ENCODE assay signal across 14 cellular contexts in the genomic region with DNA sequence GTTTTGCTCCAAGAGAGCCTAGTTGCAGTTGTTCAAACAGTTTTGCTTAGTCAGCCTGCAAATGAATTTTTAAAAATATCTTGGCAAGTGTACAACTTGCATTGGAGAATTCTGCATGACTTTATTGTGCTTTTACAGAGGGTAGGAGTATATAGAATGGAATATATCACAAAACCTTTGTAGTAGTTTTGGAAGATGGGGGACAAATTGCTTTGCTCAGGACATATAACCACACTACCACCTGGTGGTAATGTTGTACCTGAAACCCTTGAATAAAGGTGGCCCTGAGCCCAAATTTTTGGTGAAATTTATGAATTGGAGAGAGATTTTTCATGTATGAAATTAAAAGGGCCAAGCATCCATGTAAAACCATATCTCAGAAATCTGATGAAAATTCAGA.
A peak's percentile ranks its signal among the peaks of the same experiment; 100 is the strongest.
DNase-seq lines count a peak whose midpoint lies in the region; ATAC-seq, FAIRE-seq and TF ChIP-seq lines count a peak whose summit lies in the region.
"Had no signal": no experiment of that assay in that cellular context is flagged by ENCODE, and none has a peak within 500 bp of the region (broad histone marks: within the 10 kb centered on the region; RNA-seq: fewer than 3 reads in every experiment).

No MANE protein-coding gene starts in this region.

- TF ChIP-seq EP300 in H1 (IDR thresholded peaks at IDR 0.05; ENCODE audit: borderline replicate concordance in 1 of 2, low read depth in 2 of 2, low read length in 2 of 2) = no peak

- H3K56ac ChIP-seq in H1 (replicated peaks; ENCODE audit: insufficient read length, low read depth, low read length) = no peak overlapping the region

- intact Hi-C loops in left lung (cut with DNase I) = no loop called here

- H4K8ac ChIP-seq in H1 (ENCODE audit: extremely low read depth, insufficient read depth, low read length) = no peak overlapping the region

- no peak overlapping the region for H3K9ac ChIP-seq in H1 (replicated peaks in 1 of 4; ENCODE audit: extremely low read depth in 1 of 4, low read depth in 3 of 4, low read length in 3 of 4)

- no peak overlapping the region for H2BK20ac ChIP-seq in H1 (ENCODE audit: low read length)

- H4K5ac ChIP-seq in H1 (ENCODE audit: insufficient read length, low read depth, low read length) = no peak overlapping the region

- H3K27me3 ChIP-seq in GM06990 (replicated peaks; ENCODE audit: control insufficient read depth, insufficient read depth, low read length) (no peaks in the 10 kb centered on the region), H1 (replicated peaks in 1 of 4; ENCODE audit: control insufficient read depth in 3 of 4, extremely low read depth in 1 of 4, insufficient read depth in 3 of 4, low read length in 3 of 4) (no peaks in the 10 kb centered on the region; a peak in 1 of 7 replicates), left lung (no peaks in the 10 kb centered on the region)
- H3K27me3 ChIP-seq: ovary, SJSA1 had no signal

- no peaks in the 10 kb centered on the region for H3K79me2 ChIP-seq in H1 (ENCODE audit: control insufficient read depth in 1 of 2, insufficient read depth in 2 of 2, low read length in 2 of 2)

- H3K23me2 ChIP-seq in H1 (ENCODE audit: low read depth, low read length) = peaks cover 2% of the 10 kb centered on the region; the same call in 1 of the 2 replicates

- no peak overlapping the region for H3K4me3 ChIP-seq in GM06990 (replicated peaks; ENCODE audit: low read depth, low read length)
- H3K4me3 ChIP-seq in H1 (ENCODE audit: extremely low read depth in 1 of 4, insufficient read depth in 2 of 4, low read depth in 3 of 4, low read length in 4 of 4) = no peak overlapping the region
- H3K4me3 ChIP-seq in left lung = no peak overlapping the region
- H3K4me3 ChIP-seq: ovary, SJSA1 had no signal

- H3K14ac ChIP-seq in H1 (ENCODE audit: insufficient read length) = no peak overlapping the region

- no peak overlapping the region for H4K91ac ChIP-seq in H1 (replicated peaks; ENCODE audit: insufficient read length, low read length)

- no peak overlapping the region for H3K18ac ChIP-seq in H1 (ENCODE audit: extremely low read depth, low read length)

- FAIRE-seq in H1 (lab: Jason Lieb, UNC) = no peak
- FAIRE-seq: frontal cortex had no signal

- H2BK15ac ChIP-seq in H1 (ENCODE audit: low read length) = no peak overlapping the region

- no peak overlapping the region for H2BK5ac ChIP-seq in H1 (ENCODE audit: low read depth, low read length)

- H3K9me3 Mint-ChIP-seq in nephron = peaks cover 3% of the 10 kb centered on the region

- H2BK12ac ChIP-seq in H1 (ENCODE audit: low read depth, low read length) = no peak overlapping the region

- no peak for TF ChIP-seq POLR2A in H1 (IDR thresholded peaks at IDR 0.05; ENCODE audit: control extremely low read depth in 1 of 2, low read depth in 2 of 2, low read length in 2 of 2)

- H2AK5ac ChIP-seq in H1 (ENCODE audit: low read depth, low read length) = no peak overlapping the region

- H3K27ac Mint-ChIP-seq in nephron = peak overlapping the region; percentile 37 to 88 (median 47)
- H3K27ac Mint-ChIP-seq: stimulated activated naive B cell treated with anti-CD40 and anti-IgM and Interleukin-4, amounts not matched to agents 10 μg/mL and 1 μg/mL and 100 μg/mL, for 72 hours had no signal

- H3K36me3 Mint-ChIP-seq in nephron (ENCODE audit: low read depth) = no peaks in the 10 kb centered on the region
- H3K36me3 Mint-ChIP-seq: stimulated activated naive B cell treated with anti-CD40 and anti-IgM and Interleukin-4, amounts not matched to agents 10 μg/mL and 1 μg/mL and 100 μg/mL, for 72 hours had no signal

- no peaks in the 10 kb centered on the region for H3K79me1 ChIP-seq in H1 (ENCODE audit: low read depth, low read length)

- H3K27ac ChIP-seq in H1 (ENCODE audit: low read depth, low read length) = no peak overlapping the region
- no peak overlapping the region for H3K27ac ChIP-seq in left lung
- H3K27ac ChIP-seq: ovary, SJSA1 had no signal

- H3K27me3 Mint-ChIP-seq in nephron (ENCODE audit: low read depth) = no peaks in the 10 kb centered on the region
- H3K27me3 Mint-ChIP-seq: stimulated activated naive B cell treated with anti-CD40 and anti-IgM and Interleukin-4, amounts not matched to agents 10 μg/mL and 1 μg/mL and 100 μg/mL, for 72 hours had no signal

- TF ChIP-seq CTCF in GM06990 (IDR thresholded peaks at IDR 0.05; ENCODE audit: insufficient read depth, low read length, poor library complexity, severe bottlenecking) = peak; percentile 30
- peak in 2 of 3 experiments; percentile 35 to 38; a peak in 2 of 4 replicates for TF ChIP-seq CTCF in H1 (IDR thresholded peaks at IDR 0.05; ENCODE audit: control extremely low read depth in 1 of 3, insufficient read depth in 1 of 3, low read depth in 1 of 3, low read length in 3 of 3)
- TF ChIP-seq CTCF in nephron (IDR thresholded peaks at IDR 0.05; ENCODE audit: unreplicated experiment in 3 of 3) = peak; percentile 31 to 45 (median 32)
- no peak for TF ChIP-seq CTCF in left lung (IDR thresholded peaks at IDR 0.05)

- DNase-seq in GM06990 (ENCODE audit: extremely low read depth, insufficient read length) = no peak
- peak; percentile 62 for DNase-seq in NCI-H1105 treated with DMSO at 0.1 percent for 48 hours (lab: John Stamatoyannopoulos, UW)
- no peak for DNase-seq in H1 (ENCODE audit: low read depth in 1 of 2, low spot score in 2 of 2)
- DNase-seq in globus pallidus (ENCODE audit: low spot score) = no peak
- no peak for DNase-seq in left lung
- DNase-seq in stimulated activated CD8-positive, alpha-beta memory T cell treated with anti-CD3 and anti-CD28 coated beads, Interleukin-4, amount 100 ng/mL, for 48 hours = no peak
- DNase-seq: activated CD4-positive, alpha-beta T cell treated with anti-CD3 and anti-CD28 coated beads for 48 hours; MM.1S; NCI-H510A; ovary; stimulated activated naive B cell treated with anti-CD40 and anti-IgM and Interleukin-4, amounts not matched to agents 10 μg/mL and 1 μg/mL and 100 μg/mL, for 72 hours had no signal

- H4K20me1 ChIP-seq in H1 (replicated peaks in 1 of 2; ENCODE audit: control insufficient read depth in 1 of 2, insufficient read depth in 2 of 2, low read length in 2 of 2) = no peaks in the 10 kb centered on the region

- H3K36me3 ChIP-seq in GM06990 (ENCODE audit: control insufficient read depth, insufficient read depth, low read length) (no peaks in the 10 kb centered on the region), H1 (ENCODE audit: control insufficient read depth in 2 of 4, insufficient read depth in 4 of 4, low read length in 3 of 4) (no peaks in the 10 kb centered on the region), left lung (no peaks in the 10 kb centered on the region)
- H3K36me3 ChIP-seq: ovary, SJSA1 had no signal

- no peak for ATAC-seq in left lung
- ATAC-seq: stimulated activated naive B cell treated with anti-CD40 and anti-IgM and Interleukin-4, amounts not matched to agents 10 μg/mL and 1 μg/mL and 100 μg/mL, for 72 hours had no signal

- POLR2A ChIA-PET in H1 (lab: Charles Lee; ENCODE audit: partially characterized antibody) = no interaction called here

- no peak overlapping the region for H3K23ac ChIP-seq in H1 (ENCODE audit: insufficient read length)

- TF ChIP-seq RAD21 in H1 (IDR thresholded peaks at IDR 0.05 in 1 of 2, conservative IDR thresholded peaks at IDR 0.05 in 1 of 2; ENCODE audit: low read depth in 2 of 2, low read length in 2 of 2) = peak; percentile 74 to 80

- no peaks in the 10 kb centered on the region; a peak in 1 of 7 replicates for H3K4me1 ChIP-seq in H1 (replicated peaks in 1 of 4; ENCODE audit: control insufficient read depth in 3 of 4, insufficient read depth in 4 of 4, low read length in 3 of 4)
- no peaks in the 10 kb centered on the region for H3K4me1 ChIP-seq in left lung
- H3K4me1 ChIP-seq: SJSA1 had no signal

- H2AFZ ChIP-seq in H1 (ENCODE audit: low read length) = no peak overlapping the region

- no peak overlapping the region for H2BK120ac ChIP-seq in H1 (replicated peaks; ENCODE audit: low read depth, low read length)

- CTCF ChIA-PET in H1 (lab: Charles Lee; ENCODE audit: partially characterized antibody) = interaction anchor here (0.7 kb wide), 1 partner anchor 943 kb away, joined by 3 read pairs; no protein-coding TSS in a partner anchor

- H3K4me2 ChIP-seq in H1 (ENCODE audit: insufficient read depth in 1 of 2, low read depth in 2 of 2, low read length in 2 of 2) = no peak overlapping the region

- no peak overlapping the region for H3K4ac ChIP-seq in H1 (replicated peaks; ENCODE audit: insufficient read length, low read depth, low read length)

- no peak overlapping the region for H3K4me3 Mint-ChIP-seq in nephron
- H3K4me3 Mint-ChIP-seq: stimulated activated naive B cell treated with anti-CD40 and anti-IgM and Interleukin-4, amounts not matched to agents 10 μg/mL and 1 μg/mL and 100 μg/mL, for 72 hours had no signal

- H3K9me3 ChIP-seq in H1 (ENCODE audit: insufficient read depth in 2 of 2, low read depth in 1 of 2, low read length in 1 of 2) = peaks cover 0 to 3% of the 10 kb centered on the region in 2 experiments; a peak in 2 of 4 replicates
- no peaks in the 10 kb centered on the region for H3K9me3 ChIP-seq in left lung
- H3K9me3 ChIP-seq: ovary, SJSA1 had no signal

- H3K4me1 Mint-ChIP-seq in nephron = peaks cover 25% of the 10 kb centered on the region
- H3K4me1 Mint-ChIP-seq: stimulated activated naive B cell treated with anti-CD40 and anti-IgM and Interleukin-4, amounts not matched to agents 10 μg/mL and 1 μg/mL and 100 μg/mL, for 72 hours had no signal

TF ChIP-seq in H1, 55 proteins besides CTCF, POLR2A, EP300 and RAD21 (continues in another document):
- TF ChIP-seq, protein P1, sequence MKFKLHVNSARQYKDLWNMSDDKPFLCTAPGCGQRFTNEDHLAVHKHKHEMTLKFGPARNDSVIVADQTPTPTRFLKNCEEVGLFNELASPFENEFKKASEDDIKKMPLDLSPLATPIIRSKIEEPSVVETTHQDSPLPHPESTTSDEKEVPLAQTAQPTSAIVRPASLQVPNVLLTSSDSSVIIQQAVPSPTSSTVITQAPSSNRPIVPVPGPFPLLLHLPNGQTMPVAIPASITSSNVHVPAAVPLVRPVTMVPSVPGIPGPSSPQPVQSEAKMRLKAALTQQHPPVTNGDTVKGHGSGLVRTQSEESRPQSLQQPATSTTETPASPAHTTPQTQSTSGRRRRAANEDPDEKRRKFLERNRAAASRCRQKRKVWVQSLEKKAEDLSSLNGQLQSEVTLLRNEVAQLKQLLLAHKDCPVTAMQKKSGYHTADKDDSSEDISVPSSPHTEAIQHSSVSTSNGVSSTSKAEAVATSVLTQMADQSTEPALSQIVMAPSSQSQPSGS (IDR thresholded peaks at IDR 0.05; ENCODE audit: low read length) = no peak
- TF ChIP-seq CREB1 (IDR thresholded peaks at IDR 0.05) (no peak), ZNF274 (IDR thresholded peaks at IDR 0.05; ENCODE audit: borderline replicate concordance, extremely low read depth, low read length) (no peak), CEBPB (IDR thresholded peaks at IDR 0.05; ENCODE audit: low read depth, low read length) (no peak), CBX5 (IDR thresholded peaks at IDR 0.05; ENCODE audit: low read depth, low read length) (no peak), BRCA1 (IDR thresholded peaks at IDR 0.05; ENCODE audit: low read depth, low read length) (no peak), KDM1A (IDR thresholded peaks at IDR 0.05; ENCODE audit: borderline replicate concordance, low read length) (no peak), RXRA (IDR thresholded peaks at IDR 0.05; ENCODE audit: insufficient read depth, low read depth, low read length) (no peak), CTBP2 (IDR thresholded peaks at IDR 0.05; ENCODE audit: borderline replicate concordance, insufficient read depth, insufficient read length, low read length) (no peak)

Comparison
In these comparisons a context has a peak if more than half of its experiments do, and no peak if none do; other contexts are left out.
1. CTCF ChIP-seq: peak in GM06990 (single experiment), H1 (2 of 3) and nephron (3 of 3); none in left lung (0 of 2).